Comparison of ENCODE assay signal across 1 cellular context in the genomic region with DNA sequence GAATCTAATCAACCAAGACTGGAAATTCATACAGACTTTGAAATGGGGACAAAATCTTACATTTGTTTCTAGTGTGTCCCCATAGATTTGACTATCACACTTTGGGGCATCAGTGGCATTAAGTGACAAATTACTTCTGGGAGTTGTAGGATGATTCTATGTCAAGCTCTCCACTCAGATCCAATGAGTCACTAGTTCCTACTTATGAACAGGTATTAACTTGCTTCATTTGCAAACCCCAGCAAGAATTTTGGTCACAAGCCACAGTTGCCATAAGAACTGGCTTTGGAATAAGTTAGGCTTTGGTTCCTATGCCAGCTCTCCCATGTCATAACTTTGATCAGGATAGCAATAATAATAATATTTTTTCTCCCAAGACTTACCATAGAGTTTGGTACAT.
TF ChIP-seq lines count a peak whose summit lies in the region.

No MANE protein-coding gene starts in this region.

TF ChIP-seq in HCT116, 20 proteins besides CTCF, POLR2A, EP300 and RAD21 (continued from another document):
- TF ChIP-seq, protein P1, sequence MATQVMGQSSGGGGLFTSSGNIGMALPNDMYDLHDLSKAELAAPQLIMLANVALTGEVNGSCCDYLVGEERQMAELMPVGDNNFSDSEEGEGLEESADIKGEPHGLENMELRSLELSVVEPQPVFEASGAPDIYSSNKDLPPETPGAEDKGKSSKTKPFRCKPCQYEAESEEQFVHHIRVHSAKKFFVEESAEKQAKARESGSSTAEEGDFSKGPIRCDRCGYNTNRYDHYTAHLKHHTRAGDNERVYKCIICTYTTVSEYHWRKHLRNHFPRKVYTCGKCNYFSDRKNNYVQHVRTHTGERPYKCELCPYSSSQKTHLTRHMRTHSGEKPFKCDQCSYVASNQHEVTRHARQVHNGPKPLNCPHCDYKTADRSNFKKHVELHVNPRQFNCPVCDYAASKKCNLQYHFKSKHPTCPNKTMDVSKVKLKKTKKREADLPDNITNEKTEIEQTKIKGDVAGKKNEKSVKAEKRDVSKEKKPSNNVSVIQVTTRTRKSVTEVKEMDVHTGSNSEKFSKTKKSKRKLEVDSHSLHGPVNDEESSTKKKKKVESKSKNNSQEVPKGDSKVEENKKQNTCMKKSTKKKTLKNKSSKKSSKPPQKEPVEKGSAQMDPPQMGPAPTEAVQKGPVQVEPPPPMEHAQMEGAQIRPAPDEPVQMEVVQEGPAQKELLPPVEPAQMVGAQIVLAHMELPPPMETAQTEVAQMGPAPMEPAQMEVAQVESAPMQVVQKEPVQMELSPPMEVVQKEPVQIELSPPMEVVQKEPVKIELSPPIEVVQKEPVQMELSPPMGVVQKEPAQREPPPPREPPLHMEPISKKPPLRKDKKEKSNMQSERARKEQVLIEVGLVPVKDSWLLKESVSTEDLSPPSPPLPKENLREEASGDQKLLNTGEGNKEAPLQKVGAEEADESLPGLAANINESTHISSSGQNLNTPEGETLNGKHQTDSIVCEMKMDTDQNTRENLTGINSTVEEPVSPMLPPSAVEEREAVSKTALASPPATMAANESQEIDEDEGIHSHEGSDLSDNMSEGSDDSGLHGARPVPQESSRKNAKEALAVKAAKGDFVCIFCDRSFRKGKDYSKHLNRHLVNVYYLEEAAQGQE (IDR thresholded peaks at IDR 0.05; ENCODE audit: low read depth): no peak
- TF ChIP-seq, protein P2, sequence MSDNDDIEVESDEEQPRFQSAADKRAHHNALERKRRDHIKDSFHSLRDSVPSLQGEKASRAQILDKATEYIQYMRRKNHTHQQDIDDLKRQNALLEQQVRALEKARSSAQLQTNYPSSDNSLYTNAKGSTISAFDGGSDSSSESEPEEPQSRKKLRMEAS (IDR thresholded peaks at IDR 0.05): no peak
